ENCODE assay signal across 25 cellular contexts in the genomic region with DNA sequence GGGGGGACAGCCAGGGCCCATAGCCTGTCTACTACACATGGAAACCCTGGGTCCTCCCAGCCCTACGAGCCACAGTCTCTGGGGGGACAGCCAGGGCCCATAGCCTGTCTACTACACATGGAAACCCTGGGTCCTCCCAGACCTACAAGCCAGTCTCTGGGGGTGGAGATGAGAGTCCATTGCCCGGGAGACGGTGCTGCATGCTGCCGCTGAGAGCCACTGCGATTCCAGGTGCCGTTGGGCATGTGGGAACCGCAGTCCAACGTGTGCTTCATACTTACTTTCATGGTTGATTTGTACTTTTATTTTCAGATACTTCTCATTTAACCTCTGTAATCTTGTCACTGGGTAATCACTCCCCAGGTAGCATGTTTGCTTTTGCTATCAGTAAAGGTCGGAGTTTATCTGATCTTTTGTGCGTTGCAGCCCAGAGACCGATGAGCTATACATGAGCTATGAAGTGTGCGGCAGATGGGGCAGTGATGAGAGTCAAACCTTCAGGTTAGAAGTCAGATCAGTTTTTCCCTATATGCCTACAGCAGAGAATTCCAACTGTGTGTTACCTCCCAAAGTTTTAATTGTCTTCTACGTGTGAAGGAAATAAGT. TPM values are rescaled to one million over a fixed set of nuclear protein-coding genes. Genes with fewer than 3 reads are reported as not detected.
"Had no signal": no experiment of that assay in that cellular context is flagged by ENCODE, and none has a peak within 500 bp of the region (broad histone marks: within the 10 kb centered on the region; RNA-seq: fewer than 3 reads in every experiment).

No MANE protein-coding gene starts in this region.

- H3K9me3 Mint-ChIP-seq: activated naive CD8-positive, alpha-beta T cell treated with anti-CD3 and anti-CD28 coated beads, Interleukin-2, amount 10 ng/mL, durations not matched to agents 7 days and 5 days; T-cell had no signal

- H3K9me3 ChIP-seq: adrenal gland had no signal

- H3K36me3 Mint-ChIP-seq: activated naive CD8-positive, alpha-beta T cell treated with anti-CD3 and anti-CD28 coated beads, Interleukin-2, amount 10 ng/mL, durations not matched to agents 7 days and 5 days; T-cell had no signal

- H3K4me1 Mint-ChIP-seq: activated naive CD8-positive, alpha-beta T cell treated with anti-CD3 and anti-CD28 coated beads, Interleukin-2, amount 10 ng/mL, durations not matched to agents 7 days and 5 days; T-cell had no signal

- ATAC-seq: activated CD8-positive, alpha-beta T cell treated with anti-CD3 and anti-CD28 coated beads, Interleukin-2, amount 10 ng/mL, durations not matched to agents 7 days and 5 days; Panc1; Right ventricle myocardium inferior; T-cell had no signal

- H3K4me3 Mint-ChIP-seq: activated CD8-positive, alpha-beta T cell treated with anti-CD3 and anti-CD28 coated beads, Interleukin-2, amount 10 ng/mL, durations not matched to agents 7 days and 5 days; activated naive CD8-positive, alpha-beta T cell treated with anti-CD3 and anti-CD28 coated beads, Interleukin-2, amount 10 ng/mL, durations not matched to agents 7 days and 5 days; T-cell had no signal

- H3K36me3 ChIP-seq: adrenal gland had no signal

- H3K4me1 ChIP-seq: adrenal gland had no signal

- DNase-seq: activated CD4-positive, alpha-beta T cell treated with anti-CD3 and anti-CD28 coated beads for 4 hours; activated CD8-positive, alpha-beta memory T cell treated with anti-CD3 and anti-CD28 coated beads, Interleukin-2, amount 50 U/mL, for 48 hours; activated CD8-positive, alpha-beta T cell treated with anti-CD3 and anti-CD28 coated beads, Interleukin-2, amount 10 ng/mL, durations not matched to agents 7 days and 5 days; activated naive CD4-positive, alpha-beta T cell treated with anti-CD3 and anti-CD28 coated beads, Interleukin-2, amount 50 U/mL, for 16 hours; activated naive CD8-positive, alpha-beta T cell treated with anti-CD3 and anti-CD28 coated beads, Interleukin-2, amount 10 ng/mL, durations not matched to agents 7 days and 5 days; activated T-cell treated with anti-CD3 and anti-CD28 coated beads, Interleukin-2, amount 50 U/mL, for 1 hour; anterior cingulate cortex; cerebellar nuclear complex; Kasumi-1; KBM-7; NCI-H1694 treated with DMSO at 0.1 percent for 48 hours; NCI-H2029 treated with DMSO at 0.1 percent for 48 hours; NCI-H446; NCI-H526; NK-92 treated with Interleukin-12 subunit alpha and Interleukin-12 subunit beta, amount 100 ng/mL, for 24 hours; OCI-M1; RPMI8226; T-cell; T-helper 2 cell; T1000 had no signal

- H3K27ac Mint-ChIP-seq: activated CD8-positive, alpha-beta T cell treated with anti-CD3 and anti-CD28 coated beads, Interleukin-2, amount 10 ng/mL, durations not matched to agents 7 days and 5 days; activated naive CD8-positive, alpha-beta T cell treated with anti-CD3 and anti-CD28 coated beads, Interleukin-2, amount 10 ng/mL, durations not matched to agents 7 days and 5 days; T-cell had no signal

- FAIRE-seq: TTC549 had no signal

- H3K4me3 ChIP-seq: adrenal gland, SK-N-MC had no signal

- H3K27me3 Mint-ChIP-seq: activated naive CD8-positive, alpha-beta T cell treated with anti-CD3 and anti-CD28 coated beads, Interleukin-2, amount 10 ng/mL, durations not matched to agents 7 days and 5 days; T-cell had no signal

- H3K27me3 ChIP-seq: adrenal gland had no signal

- H3K27ac ChIP-seq: adrenal gland, SK-N-MC had no signal

RNA-seq across cellular contexts. Expression of gene SMOC2, which starts 58.2 kb away (rescaled TPM):
- total RNA-seq: activated CD8-positive, alpha-beta T cell treated with anti-CD3 and anti-CD28 coated beads, Interleukin-2, amount 10 ng/mL, durations not matched to agents 7 days and 5 days; activated naive CD8-positive, alpha-beta T cell treated with anti-CD3 and anti-CD28 coated beads, Interleukin-2, amount 10 ng/mL, durations not matched to agents 7 days and 5 days had no signal
